Comparison of ENCODE assay signal across 13 cellular contexts in genomic region chr20:62031462-62032092, GRCh38. TPM values are rescaled to one million over a fixed set of nuclear protein-coding genes. Genes with fewer than 3 reads are reported as not detected.
DNase-seq lines count a peak whose midpoint lies in the region; ATAC-seq lines count a peak whose summit lies in the region.
"Had no signal": no experiment of that assay in that cellular context is flagged by ENCODE, and none has a peak within 500 bp of the region (broad histone marks: within the 10 kb centered on the region; RNA-seq: fewer than 3 reads in every experiment).

No MANE protein-coding gene starts in this region.

- no peak overlapping the region for H3K4me3 ChIP-seq in H7 (ENCODE audit: insufficient read depth, low read depth, low read length)
- H3K4me3 ChIP-seq: esophagus squamous epithelium, lower lobe of right lung, skin epidermis had no signal

- no peak overlapping the region for H3K4me3 Mint-ChIP-seq in activated CD4-positive, alpha-beta T cell treated with anti-CD3 and anti-CD28 coated beads for 36 hours
- peak overlapping the region in 2 of 4 donors; percentile 9 to 87 for H3K4me3 Mint-ChIP-seq in IgD-negative memory B cell
- peak overlapping the region in 9 of 10 donors; percentile 17 to 73 (median 61) for H3K4me3 Mint-ChIP-seq in naive thymus-derived CD8-positive, alpha-beta T cell
- H3K4me3 Mint-ChIP-seq: HFFc6 had no signal

- intact Hi-C loops in activated CD4-positive, alpha-beta T cell treated with anti-CD3 and anti-CD28 coated beads for 36 hours (cut with DNase I, micrococcal nuclease), result loop anchor here (2.0 kb wide), 2 partner anchors 35 to 91 kb away; partner anchors contain the start of gene LSM14B (in 1 of the 2)

- CTCF ChIA-PET in activated CD4-positive, alpha-beta T cell treated with anti-CD3 and anti-CD28 coated beads for 36 hours (lab: Charles Lee), result interaction anchor here (0.6 to 1.5 kb wide), 3 partner anchors 56 to 677 kb away, joined by 3 read pairs; partner anchors contain the start of gene NTSR1

- peak; percentile 32 for DNase-seq in activated CD4-positive, alpha-beta T cell treated with anti-CD3 and anti-CD28 coated beads for 36 hours
- DNase-seq in activated CD4-positive, alpha-beta T cell treated with anti-CD3 and anti-CD28 coated beads for 4 hours, result no peak
- DNase-seq in activated naive CD4-positive, alpha-beta T cell treated with anti-CD3 and anti-CD28 coated beads, Interleukin-2, amount 50 U/mL, for 72 hours (ENCODE audit: low spot score in 2 of 2), result no peak
- DNase-seq in naive thymus-derived CD8-positive, alpha-beta T cell, result no peak
- no peak for DNase-seq in H7
- no peak for DNase-seq in GM19238 (ENCODE audit: insufficient read length, low spot score)
- no peak for DNase-seq in hepatic stellate cell (ENCODE audit: low spot score)
- DNase-seq: esophagus squamous epithelium, HFFc6, lower lobe of right lung, NCI-H1048 had no signal

- no peaks in the 10 kb centered on the region for H3K27me3 ChIP-seq in H7 (ENCODE audit: control insufficient read depth, insufficient read depth, low read length)
- H3K27me3 ChIP-seq: esophagus squamous epithelium had no signal

- peaks cover 1% of the 10 kb centered on the region for H3K36me3 Mint-ChIP-seq in activated CD4-positive, alpha-beta T cell treated with anti-CD3 and anti-CD28 coated beads for 36 hours (ENCODE audit: low read depth)
- peaks cover 2% of the 10 kb centered on the region for H3K36me3 Mint-ChIP-seq in IgD-negative memory B cell
- peaks cover 0 to 15% of the 10 kb centered on the region in 2 donors for H3K36me3 Mint-ChIP-seq in activated naive CD4-positive, alpha-beta T cell treated with anti-CD3 and anti-CD28 coated beads, Interleukin-2, amount 50 U/mL, for 72 hours
- H3K36me3 Mint-ChIP-seq in naive thymus-derived CD8-positive, alpha-beta T cell, result peaks cover 0 to 3% (median 0%) of the 10 kb centered on the region in 3 donors

- no peaks in the 10 kb centered on the region for H3K27me3 Mint-ChIP-seq in activated CD4-positive, alpha-beta T cell treated with anti-CD3 and anti-CD28 coated beads for 36 hours
- no peaks in the 10 kb centered on the region for H3K27me3 Mint-ChIP-seq in IgD-negative memory B cell
- no peaks in the 10 kb centered on the region for H3K27me3 Mint-ChIP-seq in naive thymus-derived CD8-positive, alpha-beta T cell

- H3K9me3 Mint-ChIP-seq in activated CD4-positive, alpha-beta T cell treated with anti-CD3 and anti-CD28 coated beads for 36 hours (ENCODE audit: low read depth), result peaks cover 2% of the 10 kb centered on the region
- H3K9me3 Mint-ChIP-seq in IgD-negative memory B cell, result peaks cover 0 to 1% (median 0%) of the 10 kb centered on the region in 3 donors
- peaks cover 0 to 8% of the 10 kb centered on the region in 2 donors for H3K9me3 Mint-ChIP-seq in activated naive CD4-positive, alpha-beta T cell treated with anti-CD3 and anti-CD28 coated beads, Interleukin-2, amount 50 U/mL, for 72 hours
- H3K9me3 Mint-ChIP-seq in naive thymus-derived CD8-positive, alpha-beta T cell, result peaks cover 0 to 2% (median 0%) of the 10 kb centered on the region in 9 donors
- H3K9me3 Mint-ChIP-seq: HFFc6 had no signal

- POLR2A ChIA-PET in activated CD4-positive, alpha-beta T cell treated with anti-CD3 and anti-CD28 coated beads for 36 hours (lab: Charles Lee), result no interaction called here
- POLR2A ChIA-PET in naive thymus-derived CD8-positive, alpha-beta T cell (lab: Charles Lee), result interaction anchor here (0.7 to 5.4 kb wide), 7 partner anchors 20 to 151 kb away, joined by 3 to 53 read pairs (median 4); partner anchors contain the start of genes LSM14B, MTG2 and TAF4

- H3K4me1 Mint-ChIP-seq in activated CD4-positive, alpha-beta T cell treated with anti-CD3 and anti-CD28 coated beads for 36 hours, result peaks cover 59% of the 10 kb centered on the region
- H3K4me1 Mint-ChIP-seq in IgD-negative memory B cell, result peaks cover 25 to 33% (median 33%) of the 10 kb centered on the region in 3 donors
- H3K4me1 Mint-ChIP-seq in naive thymus-derived CD8-positive, alpha-beta T cell, result peaks cover 38 to 70% (median 60%) of the 10 kb centered on the region in 4 donors

- H3K36me3 ChIP-seq in H7 (replicated peaks; ENCODE audit: control insufficient read depth, insufficient read depth, low read length), result no peaks in the 10 kb centered on the region; the same call in none of the 2 replicates
- H3K36me3 ChIP-seq: esophagus squamous epithelium, lower lobe of right lung had no signal

- ATAC-seq in activated CD4-positive, alpha-beta T cell treated with anti-CD3 and anti-CD28 coated beads for 36 hours, result peak; percentile 76
- peak; percentile 52 to 79 for ATAC-seq in activated naive CD4-positive, alpha-beta T cell treated with anti-CD3 and anti-CD28 coated beads, Interleukin-2, amount 50 U/mL, for 72 hours
- no peak for ATAC-seq in naive thymus-derived CD8-positive, alpha-beta T cell
- ATAC-seq: lower lobe of right lung had no signal

- H3K27ac Mint-ChIP-seq in activated CD4-positive, alpha-beta T cell treated with anti-CD3 and anti-CD28 coated beads for 36 hours, result peak overlapping the region; percentile 89
- peak overlapping the region; percentile 50 to 98 (median 96) for H3K27ac Mint-ChIP-seq in IgD-negative memory B cell
- peak overlapping the region; percentile 77 to 83 for H3K27ac Mint-ChIP-seq in activated naive CD4-positive, alpha-beta T cell treated with anti-CD3 and anti-CD28 coated beads, Interleukin-2, amount 50 U/mL, for 72 hours
- peak overlapping the region; percentile 86 to 99 (median 93) for H3K27ac Mint-ChIP-seq in naive thymus-derived CD8-positive, alpha-beta T cell
- H3K27ac Mint-ChIP-seq: HFFc6 had no signal

RNA-seq across cellular contexts. Expression of gene TAF4, which starts 34.1 kb away (rescaled TPM):
- 10 to 100 TPM; 15.4 to 27.1 TPM for total RNA-seq in activated CD4-positive, alpha-beta T cell treated with anti-CD3 and anti-CD28 coated beads for 36 hours
- polyA plus RNA-seq in IgD-negative memory B cell, result 3.4 TPM
- total RNA-seq in activated naive CD4-positive, alpha-beta T cell treated with anti-CD3 and anti-CD28 coated beads, Interleukin-2, amount 50 U/mL, for 72 hours, result 10 to 100 TPM; 16.3 to 22.0 TPM
- 10 to 100 TPM; 39.0 to 41.5 TPM for total RNA-seq in naive thymus-derived CD8-positive, alpha-beta T cell
- 1 to 10 TPM in 2 of 3 donors, under 1 TPM in 1; 0.31 to 1.6 (median 1.4) TPM for polyA plus RNA-seq in naive thymus-derived CD8-positive, alpha-beta T cell
- 5.2 and 8.0 TPM in 2 replicates for total RNA-seq in H7 (2014; rRNA removed; shearing (Covaris generic))

Comparison
In these comparisons a context has a peak if more than half of its experiments do, and no peak if none do; other contexts are left out.
1. ATAC-seq: peak in activated CD4-positive, alpha-beta T cell treated with anti-CD3 and anti-CD28 coated beads for 36 hours (single experiment) and activated naive CD4-positive, alpha-beta T cell treated with anti-CD3 and anti-CD28 coated beads, Interleukin-2, amount 50 U/mL, for 72 hours (2 of 2); none in naive thymus-derived CD8-positive, alpha-beta T cell (0 of 2).
2. Peak in every context shown above with its lines, with median percentiles within 50 percentile points of each other: H3K27ac Mint-ChIP-seq.